In the genomic region with DNA sequence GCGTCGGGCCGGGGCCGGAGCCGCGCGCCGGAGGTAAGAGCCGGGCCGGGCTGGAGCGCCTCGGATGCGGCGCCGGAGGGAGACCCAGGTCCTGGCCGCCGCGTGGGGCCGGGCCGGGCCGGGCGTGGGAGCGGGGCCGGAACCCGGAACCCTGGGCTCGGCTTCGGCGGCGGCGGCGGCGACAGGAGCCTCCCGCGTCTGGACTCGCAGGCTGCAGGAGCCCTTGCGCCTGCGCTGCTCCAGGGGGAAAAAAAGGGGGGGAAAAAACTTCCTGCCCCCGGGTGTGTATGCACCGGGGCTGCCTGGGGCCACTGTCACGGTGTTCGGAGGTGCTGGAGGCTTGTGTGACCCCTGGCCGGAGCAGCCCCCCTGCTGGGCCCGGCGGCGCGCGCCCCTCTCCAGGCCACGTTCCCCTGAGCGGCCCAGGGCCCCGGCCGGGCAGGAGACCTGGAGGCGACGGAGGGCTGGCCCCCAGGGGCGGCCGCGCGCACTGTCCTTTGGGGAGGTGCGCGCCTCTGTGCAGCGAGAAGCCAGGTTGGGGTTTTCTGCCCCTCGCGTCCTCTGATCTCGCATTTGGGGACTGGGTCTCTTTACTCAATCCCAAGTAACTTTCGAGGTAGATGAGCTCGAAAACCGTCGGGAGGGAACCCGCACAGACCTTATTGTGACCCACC, we compare ENCODE assay signal across 8 cellular contexts. TPM values are rescaled to one million over a fixed set of nuclear protein-coding genes. Genes with fewer than 3 reads are reported as not detected.
DNase-seq lines count a peak whose midpoint lies in the region; ATAC-seq, FAIRE-seq and TF ChIP-seq lines count a peak whose summit lies in the region.

No MANE protein-coding gene starts in this region.

- H3K9me3 ChIP-seq in SK-N-SH (no peaks in the 10 kb centered on the region), esophagus muscularis mucosa (no peaks in the 10 kb centered on the region)

- TF ChIP-seq CTCF in AG10803 (conservative IDR thresholded peaks at IDR 0.05; ENCODE audit: low read length) (no peak), SK-N-SH (IDR thresholded peaks at IDR 0.05) (0 out of 2 replicates have a peak, but pooled peaks have one; percentile 14), esophagus muscularis mucosa (IDR thresholded peaks at IDR 0.05) (no peak), nephron progenitor cell (IDR thresholded peaks at IDR 0.05) (no peak)

- peaks cover 73% of the 10 kb centered on the region for H3K27me3 Mint-ChIP-seq in nephron progenitor cell (ENCODE audit: low read depth, poor library complexity)

- H3K79me2 ChIP-seq in SK-N-SH (ENCODE audit: insufficient read depth), result 0 out of 2 replicates have a peak, but pooled peaks cover 8% of the 10 kb centered on the region

- ATAC-seq in GM18508 (IDR thresholded peaks at IDR 0.05; ENCODE audit: insufficient read depth, unreplicated experiment) (peak; percentile 1), HG02970 (IDR thresholded peaks at IDR 0.05; ENCODE audit: low FRiP score, unreplicated experiment) (peak; percentile 16)

- WGBS in SK-N-SH (ENCODE audit: low lambda C conversion rate), result under 1% methylated on average over 41 of the region's 68 CpGs
- WGBS in esophagus muscularis mucosa, result 5% methylated on average over 11 of the region's 68 CpGs

- POLR2A ChIA-PET in SK-N-SH (lab: Yijun Ruan, JAX), result no interaction called here

- no peak for TF ChIP-seq POLR2A in esophagus muscularis mucosa (IDR thresholded peaks at IDR 0.05; ENCODE audit: low read depth)

- H2AFZ ChIP-seq in SK-N-SH (ENCODE audit: low read depth), result peak overlapping the region; percentile 85

- no peaks in the 10 kb centered on the region for H3F3A ChIP-seq in SK-N-SH (replicated peaks; ENCODE audit: insufficient read depth)

- H3K4me1 ChIP-seq in SK-N-SH (ENCODE audit: control insufficient read depth in 1 of 2, insufficient read depth in 2 of 2, low read depth in 1 of 2, low read length in 1 of 2) (peaks cover 16 to 25% of the 10 kb centered on the region in 2 experiments; a peak in 3 of 4 replicates), esophagus muscularis mucosa (peaks cover 16 to 43% (median 41%) of the 10 kb centered on the region in 4 donors)

- peak; percentile 34 for DNase-seq in AG10803 (ENCODE audit: low read depth)
- DNase-seq in SK-N-SH, result peak; percentile 84
- no peak for DNase-seq in esophagus muscularis mucosa (ENCODE audit: extremely low spot score)
- DNase-seq in nephron progenitor cell, result peak; percentile 52
- no peak for DNase-seq in SKM-1 treated with dmso at 0.1 percent for 144 hours (lab: John Stamatoyannopoulos, UW; ENCODE audit: unreplicated experiment)
- no peak for DNase-seq in RCC 7860 (ENCODE audit: low spot score)

- no peaks in the 10 kb centered on the region for H3K27me3 ChIP-seq in SK-N-SH (ENCODE audit: insufficient read depth)
- peaks cover 0 to 11% (median 0%) of the 10 kb centered on the region in 4 donors for H3K27me3 ChIP-seq in esophagus muscularis mucosa

- no peaks in the 10 kb centered on the region for H3K36me3 Mint-ChIP-seq in nephron progenitor cell (ENCODE audit: low read depth)

- CTCF ChIA-PET in SK-N-SH (lab: Yijun Ruan, JAX), result interaction anchor here (2.5 kb wide), 1 partner anchor 187 kb away, joined by 6 read pairs; no protein-coding TSS in a partner anchor

- H3K4me1 Mint-ChIP-seq in nephron progenitor cell, result peaks cover 32% of the 10 kb centered on the region

- H3K36me3 ChIP-seq in SK-N-SH (replicated peaks in 1 of 2; ENCODE audit: control insufficient read depth in 1 of 2, insufficient read depth in 2 of 2, low read length in 1 of 2) (no peaks in the 10 kb centered on the region), esophagus muscularis mucosa (no peaks in the 10 kb centered on the region)

- no peaks in the 10 kb centered on the region for H3K9me2 ChIP-seq in SK-N-SH

- peak overlapping the region; percentile 99 for H3K4me2 ChIP-seq in SK-N-SH

- FAIRE-seq in RCC 7860 (lab: Jason Lieb, UNC), result no peak

- H3K27ac Mint-ChIP-seq in nephron progenitor cell, result peak overlapping the region; percentile 22

- intact Hi-C loops in esophagus muscularis mucosa (cut with DNase I), result loop anchor here (5.0 to 10.0 kb wide), 2 partner anchors 79 to 236 kb away; no protein-coding TSS in a partner anchor

- peak overlapping the region; percentile 63 for H3K9ac ChIP-seq in SK-N-SH

- H3K4me3 Mint-ChIP-seq in nephron progenitor cell, result peak overlapping the region; percentile 93

- peak overlapping the region; percentile 23 to 58; a peak in 1 of 4 replicates for H3K27ac ChIP-seq in SK-N-SH (ENCODE audit: low read depth in 2 of 2, low read length in 1 of 2)
- H3K27ac ChIP-seq in esophagus muscularis mucosa (replicated peaks in 1 of 4), result peak overlapping the region; percentile 94 to 97 (median 95)

- H3K9me3 Mint-ChIP-seq in nephron progenitor cell, result no peaks in the 10 kb centered on the region

- TF ChIP-seq EP300 in SK-N-SH (IDR thresholded peaks at IDR 0.05; ENCODE audit: borderline replicate concordance in 1 of 2, low read depth in 1 of 2, low read length in 1 of 2) (no peak), esophagus muscularis mucosa (IDR thresholded peaks at IDR 0.05) (no peak)

- H3K4me3 ChIP-seq in AG10803 (ENCODE audit: low read length) (peak overlapping the region; percentile 77), SK-N-SH (ENCODE audit: low read depth in 2 of 2, low read length in 1 of 2) (peak overlapping the region; percentile 86 to 88), esophagus muscularis mucosa (peak overlapping the region; percentile 89 to 96 (median 92))

- TF ChIP-seq RAD21 in SK-N-SH (IDR thresholded peaks at IDR 0.05; ENCODE audit: low read length), result no peak

- H4K20me1 ChIP-seq in SK-N-SH (ENCODE audit: insufficient read depth), result peaks cover 7% of the 10 kb centered on the region; the same call in 1 of the 2 replicates

TF ChIP-seq in SK-N-SH, 30 proteins besides CTCF, POLR2A, EP300 and RAD21:
- TF ChIP-seq, protein P1, sequence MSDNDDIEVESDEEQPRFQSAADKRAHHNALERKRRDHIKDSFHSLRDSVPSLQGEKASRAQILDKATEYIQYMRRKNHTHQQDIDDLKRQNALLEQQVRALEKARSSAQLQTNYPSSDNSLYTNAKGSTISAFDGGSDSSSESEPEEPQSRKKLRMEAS (IDR thresholded peaks at IDR 0.05; ENCODE audit: low read depth), result peak; percentile 16; the same call in 1 of the 2 replicates
- peak; percentile 70 for TF ChIP-seq NRF1 (IDR thresholded peaks at IDR 0.05; ENCODE audit: low read depth, low read length)
- TF ChIP-seq, protein P2, sequence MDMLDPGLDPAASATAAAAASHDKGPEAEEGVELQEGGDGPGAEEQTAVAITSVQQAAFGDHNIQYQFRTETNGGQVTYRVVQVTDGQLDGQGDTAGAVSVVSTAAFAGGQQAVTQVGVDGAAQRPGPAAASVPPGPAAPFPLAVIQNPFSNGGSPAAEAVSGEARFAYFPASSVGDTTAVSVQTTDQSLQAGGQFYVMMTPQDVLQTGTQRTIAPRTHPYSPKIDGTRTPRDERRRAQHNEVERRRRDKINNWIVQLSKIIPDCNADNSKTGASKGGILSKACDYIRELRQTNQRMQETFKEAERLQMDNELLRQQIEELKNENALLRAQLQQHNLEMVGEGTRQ (IDR thresholded peaks at IDR 0.05; ENCODE audit: borderline replicate concordance, low read depth, low read length), result no peak

RNA-seq across cellular contexts. Expression of a gene that starts 0.9 kb away (rescaled TPM):
- 4.2 and 4.6 TPM in 2 replicates for polyA plus RNA-seq in SK-N-SH (2012; rRNA removed)
- polyA plus RNA-seq in SK-N-SH (2012; cell fraction: cytosol; rRNA removed), result 2.9 and 3.8 TPM in 2 replicates
- polyA plus RNA-seq in SK-N-SH (2012; cell fraction: nucleus; rRNA removed), result 17.7 and 21.5 TPM in 2 replicates
- 10 to 100 TPM; 22.0 to 26.1 (median 23.4) TPM for total RNA-seq in esophagus muscularis mucosa

Comparison
In these comparisons a context has a peak if more than half of its experiments do, and no peak if none do; other contexts are left out.
1. DNase-seq: peak in AG10803 (single experiment), SK-N-SH (single experiment) and nephron progenitor cell (single experiment); none in esophagus muscularis mucosa (single experiment), SKM-1 treated with dmso at 0.1 percent for 144 hours (single experiment) and RCC 7860 (single experiment).
2. Peak in every context shown above with its lines, with median percentiles within 50 percentile points of each other: H3K4me3 ChIP-seq.